1 cellular context compared by ENCODE assay signal in genomic region chr5:132430736-132431135, GRCh38.
TF ChIP-seq lines count a peak whose summit lies in the region.

No MANE protein-coding gene starts in this region.

TF ChIP-seq in IMR-90, 13 proteins besides CTCF, POLR2A, EP300 and RAD21:
- TF ChIP-seq RCOR1 (IDR thresholded peaks at IDR 0.05; ENCODE audit: insufficient replicate concordance, low read length) = no peak
- no peak for TF ChIP-seq CHD1 (IDR thresholded peaks at IDR 0.05; ENCODE audit: low read depth, low read length)
- no peak for TF ChIP-seq RFX5 (IDR thresholded peaks at IDR 0.05; ENCODE audit: low read depth, low read length)
- TF ChIP-seq NFE2L2 (IDR thresholded peaks at IDR 0.05; ENCODE audit: low read depth, low read length) = no peak
- no peak for TF ChIP-seq MAZ (IDR thresholded peaks at IDR 0.05; ENCODE audit: borderline replicate concordance, low read depth, low read length)
- TF ChIP-seq MXI1 (IDR thresholded peaks at IDR 0.05; ENCODE audit: borderline replicate concordance, low read depth, low read length) = no peak
- no peak for TF ChIP-seq FOS (IDR thresholded peaks at IDR 0.05; ENCODE audit: low read depth, low read length)
- no peak for TF ChIP-seq CEBPB (IDR thresholded peaks at IDR 0.05; ENCODE audit: low read depth, low read length)
- TF ChIP-seq SMC3 (IDR thresholded peaks at IDR 0.05; ENCODE audit: low read depth, low read length) = no peak
- TF ChIP-seq BHLHE40 (IDR thresholded peaks at IDR 0.05; ENCODE audit: low read depth, low read length) = no peak
- TF ChIP-seq MAFK (IDR thresholded peaks at IDR 0.05; ENCODE audit: low read depth, low read length) = no peak
- TF ChIP-seq USF2 (IDR thresholded peaks at IDR 0.05; ENCODE audit: low read depth, low read length) = no peak
